20 cellular contexts compared by ENCODE assay signal in genomic region chr2:129439686-129440302, GRCh38.
DNase-seq lines count a peak whose midpoint lies in the region; ATAC-seq and TF ChIP-seq lines count a peak whose summit lies in the region.
"Had no signal": no experiment of that assay in that cellular context is flagged by ENCODE, and none has a peak within 500 bp of the region (broad histone marks: within the 10 kb centered on the region; RNA-seq: fewer than 3 reads in every experiment).

No MANE protein-coding gene starts in this region.

- intact Hi-C loops in naive thymus-derived CD4-positive, alpha-beta T cell (cut with micrococcal nuclease), result no loop called here

- CTCF ChIA-PET in naive thymus-derived CD4-positive, alpha-beta T cell (lab: Charles Lee), result no interaction called here

- H3K27ac Mint-ChIP-seq in activated naive CD8-positive, alpha-beta T cell treated with anti-CD3 and anti-CD28 coated beads, Interleukin-2, amount 50 U/mL, for 24 hours, result no peak overlapping the region
- no peak overlapping the region for H3K27ac Mint-ChIP-seq in activated naive CD8-positive, alpha-beta T cell treated with anti-CD3 and anti-CD28 coated beads for 36 hours
- peak overlapping the region in 3 of 5 experiments; percentile 16 to 85 (median 49) for H3K27ac Mint-ChIP-seq in brain
- no peak overlapping the region for H3K27ac Mint-ChIP-seq in naive thymus-derived CD4-positive, alpha-beta T cell
- H3K27ac Mint-ChIP-seq: CD8-positive, alpha-beta memory T cell had no signal

- no peaks in the 10 kb centered on the region for H3K27me3 ChIP-seq in BLaER1 treated with 17β-estradiol and CSF1 and Interleukin-3, amounts not matched to agents 10 nM and 100 nM
- no peaks in the 10 kb centered on the region for H3K27me3 ChIP-seq in naive thymus-derived CD4-positive, alpha-beta T cell (ENCODE audit: control insufficient read depth in 2 of 2, insufficient read depth in 2 of 2, low read length in 2 of 2)

- H3K4me1 Mint-ChIP-seq in activated naive CD8-positive, alpha-beta T cell treated with anti-CD3 and anti-CD28 coated beads, Interleukin-2, amount 50 U/mL, for 24 hours, result no peaks in the 10 kb centered on the region
- no peaks in the 10 kb centered on the region for H3K4me1 Mint-ChIP-seq in activated naive CD8-positive, alpha-beta T cell treated with anti-CD3 and anti-CD28 coated beads for 36 hours
- peaks cover 48% of the 10 kb centered on the region for H3K4me1 Mint-ChIP-seq in brain
- no peaks in the 10 kb centered on the region for H3K4me1 Mint-ChIP-seq in naive thymus-derived CD4-positive, alpha-beta T cell
- H3K4me1 Mint-ChIP-seq: CD8-positive, alpha-beta memory T cell had no signal

- DNase-seq in activated naive CD8-positive, alpha-beta T cell treated with anti-CD3 and anti-CD28 coated beads, Interleukin-2, amount 50 U/mL, for 24 hours, result no peak
- no peak for DNase-seq in activated naive CD8-positive, alpha-beta T cell treated with anti-CD3 and anti-CD28 coated beads for 36 hours
- DNase-seq in naive thymus-derived CD4-positive, alpha-beta T cell, result no peak
- DNase-seq in mesenteric fat pad (ENCODE audit: low spot score) (no peak), germinal center (ENCODE audit: low spot score) (no peak)
- DNase-seq: AML-193; CD8-positive, alpha-beta memory T cell; COR-L47; DMS 273 treated with DMSO at 0.1 percent for 48 hours; DMS53; DND-41; EL; GM23248; HCEC 1CT; IMR-90 had no signal

- no peak for TF ChIP-seq CTCF in brain (conservative IDR thresholded peaks at IDR 0.05)

- no peak overlapping the region for H3K4me3 Mint-ChIP-seq in activated naive CD8-positive, alpha-beta T cell treated with anti-CD3 and anti-CD28 coated beads, Interleukin-2, amount 50 U/mL, for 24 hours
- no peak overlapping the region for H3K4me3 Mint-ChIP-seq in activated naive CD8-positive, alpha-beta T cell treated with anti-CD3 and anti-CD28 coated beads for 36 hours
- no peak overlapping the region for H3K4me3 Mint-ChIP-seq in brain
- no peak overlapping the region for H3K4me3 Mint-ChIP-seq in naive thymus-derived CD4-positive, alpha-beta T cell
- H3K4me3 Mint-ChIP-seq: CD8-positive, alpha-beta memory T cell had no signal

- POLR2A ChIA-PET in naive thymus-derived CD4-positive, alpha-beta T cell (lab: Charles Lee), result no interaction called here

- H4K20me1 ChIP-seq in BLaER1 treated with 17β-estradiol and CSF1 and Interleukin-3, amounts not matched to agents 10 nM and 100 nM, result no peaks in the 10 kb centered on the region

- H3K27me3 Mint-ChIP-seq in activated naive CD8-positive, alpha-beta T cell treated with anti-CD3 and anti-CD28 coated beads, Interleukin-2, amount 50 U/mL, for 24 hours, result peaks cover 4% of the 10 kb centered on the region
- peaks cover 4% of the 10 kb centered on the region for H3K27me3 Mint-ChIP-seq in activated naive CD8-positive, alpha-beta T cell treated with anti-CD3 and anti-CD28 coated beads for 36 hours
- H3K27me3 Mint-ChIP-seq in brain, result no peaks in the 10 kb centered on the region
- peaks cover 0 to 15% (median 6%) of the 10 kb centered on the region in 5 donors for H3K27me3 Mint-ChIP-seq in naive thymus-derived CD4-positive, alpha-beta T cell
- H3K27me3 Mint-ChIP-seq: CD8-positive, alpha-beta memory T cell had no signal

- no peaks in the 10 kb centered on the region for H3K9me3 Mint-ChIP-seq in activated naive CD8-positive, alpha-beta T cell treated with anti-CD3 and anti-CD28 coated beads, Interleukin-2, amount 50 U/mL, for 24 hours
- no peaks in the 10 kb centered on the region for H3K9me3 Mint-ChIP-seq in activated naive CD8-positive, alpha-beta T cell treated with anti-CD3 and anti-CD28 coated beads for 36 hours
- peaks cover 0 to 6% (median 0%) of the 10 kb centered on the region in 5 experiments for H3K9me3 Mint-ChIP-seq in brain
- H3K9me3 Mint-ChIP-seq in naive thymus-derived CD4-positive, alpha-beta T cell, result peaks cover 0 to 3% (median 0%) of the 10 kb centered on the region in 11 donors

- peak overlapping the region in 7 of 11 experiments; percentile 7 to 64 (median 49); a peak in 11 of 22 replicates for H3K4me2 ChIP-seq in BLaER1 treated with 17β-estradiol and CSF1 and Interleukin-3, amounts not matched to agents 10 nM and 100 nM

- H3K36me3 Mint-ChIP-seq in activated naive CD8-positive, alpha-beta T cell treated with anti-CD3 and anti-CD28 coated beads, Interleukin-2, amount 50 U/mL, for 24 hours (ENCODE audit: low read depth), result no peaks in the 10 kb centered on the region
- no peaks in the 10 kb centered on the region for H3K36me3 Mint-ChIP-seq in activated naive CD8-positive, alpha-beta T cell treated with anti-CD3 and anti-CD28 coated beads for 36 hours
- H3K36me3 Mint-ChIP-seq in brain, result no peaks in the 10 kb centered on the region
- peaks cover 0 to 3% (median 0%) of the 10 kb centered on the region in 5 donors for H3K36me3 Mint-ChIP-seq in naive thymus-derived CD4-positive, alpha-beta T cell
- H3K36me3 Mint-ChIP-seq: CD8-positive, alpha-beta memory T cell had no signal

- H3K9ac ChIP-seq in BLaER1 treated with 17β-estradiol and CSF1 and Interleukin-3, amounts not matched to agents 10 nM and 100 nM, result no peak overlapping the region
- H3K9ac ChIP-seq: GM23248 had no signal

- ATAC-seq in activated naive CD8-positive, alpha-beta T cell treated with anti-CD3 and anti-CD28 coated beads, Interleukin-2, amount 50 U/mL, for 24 hours, result peak; percentile 20
- peak; percentile 10 for ATAC-seq in naive thymus-derived CD4-positive, alpha-beta T cell
- ATAC-seq in GM18519 (IDR thresholded peaks at IDR 0.05; ENCODE audit: low FRiP score, unreplicated experiment), result no peak
- ATAC-seq: GM12878, K562 had no signal

- no peak overlapping the region for H3K27ac ChIP-seq in BLaER1 treated with 17β-estradiol and CSF1 and Interleukin-3, amounts not matched to agents 10 nM and 100 nM
- H3K27ac ChIP-seq in naive thymus-derived CD4-positive, alpha-beta T cell (ENCODE audit: low read depth, low read length), result no peak overlapping the region
- H3K27ac ChIP-seq: GM23248 had no signal

- H3K4me1 ChIP-seq in BLaER1 treated with 17β-estradiol and CSF1 and Interleukin-3, amounts not matched to agents 10 nM and 100 nM, result peaks cover 0 to 30% (median 15%) of the 10 kb centered on the region in 10 experiments; a peak in 11 of 20 replicates
- H3K4me1 ChIP-seq in naive thymus-derived CD4-positive, alpha-beta T cell (ENCODE audit: control insufficient read depth in 2 of 2, insufficient read depth in 2 of 2, low read length in 2 of 2), result no peaks in the 10 kb centered on the region

- H3K36me3 ChIP-seq in BLaER1 treated with 17β-estradiol and CSF1 and Interleukin-3, amounts not matched to agents 10 nM and 100 nM, result no peaks in the 10 kb centered on the region
- no peaks in the 10 kb centered on the region for H3K36me3 ChIP-seq in naive thymus-derived CD4-positive, alpha-beta T cell (ENCODE audit: control insufficient read depth in 2 of 3, insufficient read depth in 3 of 3, low read length in 3 of 3)

- no peaks in the 10 kb centered on the region for H3K9me3 ChIP-seq in BLaER1 treated with 17β-estradiol and CSF1 and Interleukin-3, amounts not matched to agents 10 nM and 100 nM (replicated peaks in 1 of 11)
- no peaks in the 10 kb centered on the region for H3K9me3 ChIP-seq in naive thymus-derived CD4-positive, alpha-beta T cell (ENCODE audit: control insufficient read depth in 2 of 3, low read length in 3 of 3)

- H3K4me3 ChIP-seq in BLaER1 treated with 17β-estradiol and CSF1 and Interleukin-3, amounts not matched to agents 10 nM and 100 nM, result no peak overlapping the region
- H3K4me3 ChIP-seq in naive thymus-derived CD4-positive, alpha-beta T cell (ENCODE audit: low read length), result no peak overlapping the region
- H3K4me3 ChIP-seq: GM12878, GM23248, K562 had no signal

Comparison
In these comparisons a context has a peak if more than half of its experiments do, and no peak if none do; other contexts are left out.
1. H3K27ac Mint-ChIP-seq: peak in brain (3 of 5); none in activated naive CD8-positive, alpha-beta T cell treated with anti-CD3 and anti-CD28 coated beads, Interleukin-2, amount 50 U/mL, for 24 hours (single experiment), activated naive CD8-positive, alpha-beta T cell treated with anti-CD3 and anti-CD28 coated beads for 36 hours (single experiment) and naive thymus-derived CD4-positive, alpha-beta T cell (0 of 9).